Comparison of ENCODE assay signal across 23 cellular contexts in the genomic region with DNA sequence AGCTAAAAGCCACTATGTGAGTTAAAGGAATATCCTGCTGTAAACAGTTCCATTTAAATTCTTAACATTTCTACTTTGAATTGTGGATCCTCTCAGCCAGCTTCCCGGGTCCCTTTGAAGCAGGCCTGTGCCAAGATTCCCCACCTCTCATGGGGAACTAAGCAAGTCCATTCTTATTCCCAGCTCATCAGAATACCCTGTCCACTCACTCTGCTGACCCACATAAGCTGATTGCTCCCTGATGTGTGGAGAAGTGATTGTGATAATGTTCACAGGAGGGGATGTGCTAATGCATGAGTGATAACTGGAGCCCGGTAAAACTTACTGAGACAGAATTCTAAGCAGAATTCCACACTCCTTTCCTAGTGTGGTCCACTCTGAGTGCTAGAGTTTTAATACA.
DNase-seq lines count a peak whose midpoint lies in the region; ATAC-seq, FAIRE-seq and TF ChIP-seq lines count a peak whose summit lies in the region.
"Had no signal": no experiment of that assay in that cellular context is flagged by ENCODE, and none has a peak within 500 bp of the region (broad histone marks: within the 10 kb centered on the region; RNA-seq: fewer than 3 reads in every experiment).

No MANE protein-coding gene starts in this region.

- no peaks in the 10 kb centered on the region for H3K79me1 ChIP-seq in H1 (ENCODE audit: low read depth, low read length)

- no peak for FAIRE-seq in H1 (lab: Jason Lieb, UNC)
- FAIRE-seq: A549, D721Med, HepG2, K562 had no signal

- H3K18ac ChIP-seq in H1 (ENCODE audit: extremely low read depth, low read length) = no peak overlapping the region

- no peaks in the 10 kb centered on the region for H3K9me3 Mint-ChIP-seq in osteocyte (ENCODE audit: unreplicated experiment)

- H3K23ac ChIP-seq in H1 (ENCODE audit: insufficient read length) = no peak overlapping the region

- CTCF ChIA-PET in H1 (lab: Charles Lee; ENCODE audit: partially characterized antibody) = no interaction called here

- no peak for TF ChIP-seq RAD21 in H1 (IDR thresholded peaks at IDR 0.05 in 1 of 2, conservative IDR thresholded peaks at IDR 0.05 in 1 of 2; ENCODE audit: low read depth in 2 of 2, low read length in 2 of 2)

- H4K8ac ChIP-seq in H1 (ENCODE audit: extremely low read depth, insufficient read depth, low read length) = no peak overlapping the region

- peaks cover 2% of the 10 kb centered on the region for H3K27me3 Mint-ChIP-seq in osteocyte (ENCODE audit: unreplicated experiment)

- H3K4me1 ChIP-seq in NT2/D1 (ENCODE audit: insufficient read depth, insufficient read length) = no peaks in the 10 kb centered on the region
- H3K4me1 ChIP-seq in H1 (replicated peaks in 1 of 4; ENCODE audit: control insufficient read depth in 3 of 4, insufficient read depth in 4 of 4, low read length in 3 of 4) = peaks cover 0 to 4% (median 2%) of the 10 kb centered on the region in 4 experiments; a peak in 3 of 7 replicates
- H3K4me1 ChIP-seq: A549, Peyer's patch had no signal

- H3K27me3 ChIP-seq in NT2/D1 (ENCODE audit: insufficient read depth, insufficient read length) (no peaks in the 10 kb centered on the region), H1 (replicated peaks in 1 of 4; ENCODE audit: control insufficient read depth in 3 of 4, extremely low read depth in 1 of 4, insufficient read depth in 3 of 4, low read length in 3 of 4) (no peaks in the 10 kb centered on the region)
- H3K27me3 ChIP-seq: BE2C, MG63, Peyer's patch had no signal

- no peak overlapping the region for H3K56ac ChIP-seq in H1 (replicated peaks; ENCODE audit: insufficient read length, low read depth, low read length)

- H3K9ac ChIP-seq in NT2/D1 (ENCODE audit: insufficient read length, low read depth) = no peak overlapping the region
- H3K9ac ChIP-seq in H1 (replicated peaks in 1 of 4; ENCODE audit: extremely low read depth in 1 of 4, low read depth in 3 of 4, low read length in 3 of 4) = 0 out of 7 replicates have a peak overlapping the region, but pooled peaks of 2 of the 4 experiments have one; percentile 10 to 32

- no peak overlapping the region for H3K4me3 Mint-ChIP-seq in osteocyte (ENCODE audit: unreplicated experiment)

- no peak overlapping the region for H2AFZ ChIP-seq in H1 (ENCODE audit: low read length)

- no peak overlapping the region for H2BK20ac ChIP-seq in H1 (ENCODE audit: low read length)

- no peak overlapping the region for H3K27ac ChIP-seq in H1 (ENCODE audit: low read depth, low read length)
- H3K27ac ChIP-seq: A549, Peyer's patch had no signal

- no peak overlapping the region for H3K14ac ChIP-seq in H1 (ENCODE audit: insufficient read length)

- H3K36me3 ChIP-seq in NT2/D1 (ENCODE audit: insufficient read depth, insufficient read length, low read length) (no peaks in the 10 kb centered on the region), H1 (ENCODE audit: control insufficient read depth in 2 of 4, insufficient read depth in 4 of 4, low read length in 3 of 4) (no peaks in the 10 kb centered on the region)
- H3K36me3 ChIP-seq: BE2C, MG63, Peyer's patch had no signal

- H4K20me1 ChIP-seq in H1 (replicated peaks in 1 of 2; ENCODE audit: control insufficient read depth in 1 of 2, insufficient read depth in 2 of 2, low read length in 2 of 2) = no peaks in the 10 kb centered on the region

- H3K4me1 Mint-ChIP-seq in osteocyte (ENCODE audit: unreplicated experiment) = no peaks in the 10 kb centered on the region

- H3K27ac Mint-ChIP-seq in osteocyte (ENCODE audit: unreplicated experiment) = no peak overlapping the region

- no peak overlapping the region for H2BK120ac ChIP-seq in H1 (replicated peaks; ENCODE audit: low read depth, low read length)

- no peak overlapping the region for H4K91ac ChIP-seq in H1 (replicated peaks; ENCODE audit: insufficient read length, low read length)

- H3K4me3 ChIP-seq in NT2/D1 (ENCODE audit: insufficient read length, low read depth) = no peak overlapping the region
- H3K4me3 ChIP-seq in H1 (ENCODE audit: extremely low read depth in 1 of 4, insufficient read depth in 2 of 4, low read depth in 3 of 4, low read length in 4 of 4) = 0 out of 8 replicates have a peak overlapping the region, but pooled peaks of 1 of the 4 experiments have one; percentile 25
- H3K4me3 ChIP-seq: A549, K562, MG63, Peyer's patch had no signal

- H2BK12ac ChIP-seq in H1 (ENCODE audit: low read depth, low read length) = no peak overlapping the region

- TF ChIP-seq POLR2A in H1 (IDR thresholded peaks at IDR 0.05; ENCODE audit: control extremely low read depth in 1 of 2, low read depth in 2 of 2, low read length in 2 of 2) = no peak

- TF ChIP-seq EP300 in H1 (IDR thresholded peaks at IDR 0.05; ENCODE audit: borderline replicate concordance in 1 of 2, low read depth in 2 of 2, low read length in 2 of 2) = no peak

- POLR2A ChIA-PET in H1 (lab: Charles Lee; ENCODE audit: partially characterized antibody) = no interaction called here

- H2BK15ac ChIP-seq in H1 (ENCODE audit: low read length) = no peak overlapping the region

- no peaks in the 10 kb centered on the region for H3K79me2 ChIP-seq in H1 (ENCODE audit: control insufficient read depth in 1 of 2, insufficient read depth in 2 of 2, low read length in 2 of 2)

- H2AK5ac ChIP-seq in H1 (ENCODE audit: low read depth, low read length) = no peak overlapping the region

- H3K4ac ChIP-seq in H1 (replicated peaks; ENCODE audit: insufficient read length, low read depth, low read length) = no peak overlapping the region

- DNase-seq in ELF-1 (ENCODE audit: low read depth, low spot score) (peak; percentile 6), NT2/D1 (ENCODE audit: low read depth, low spot score) (peak; percentile 36), H1 (ENCODE audit: low read depth in 1 of 2, low spot score in 2 of 2) (peak in 1 of 2 experiments; percentile 3), islet precursor cell (peak; percentile 56), A172 (ENCODE audit: low spot score) (no peak), osteocyte (ENCODE audit: extremely low spot score, unreplicated experiment) (no peak)
- DNase-seq: BE2C; DMS53; EL; MG63; NCI-H1048; NCI-H1436; NCI-H187 treated with DMSO at 0.1 percent for 48 hours; NCI-H2227 treated with DMSO at 0.1 percent for 48 hours; NCI-H510A; NK-92 treated with Interleukin-12 subunit alpha and Interleukin-12 subunit beta, amount 100 ng/mL, for 24 hours; Peyer's patch had no signal

- no peaks in the 10 kb centered on the region for H3K9me3 ChIP-seq in NT2/D1 (ENCODE audit: insufficient read depth, low read length)
- H3K9me3 ChIP-seq in H1 (ENCODE audit: insufficient read depth in 2 of 2, low read depth in 1 of 2, low read length in 1 of 2) = peaks cover 0 to 3% of the 10 kb centered on the region in 2 experiments; a peak in 1 of 4 replicates
- H3K9me3 ChIP-seq: A549, BE2C, MG63, Peyer's patch had no signal

- WGBS in H1 (ENCODE audit: extremely low coverage in 1 of 2, insufficient coverage in 1 of 2, insufficient read length in 1 of 2, insufficient replicate concordance in 2 of 2, low coverage in 1 of 2, low lambda C conversion rate in 2 of 2, missing lambda C conversion rate in 1 of 2), 2 experiments = 38% methylated on average over 2 of the region's 2 CpGs; no CpG with 5 or more reads in 1 of the 2 experiments

- no peaks in the 10 kb centered on the region for H3K23me2 ChIP-seq in H1 (ENCODE audit: low read depth, low read length)

- ATAC-seq in GM18861 (IDR thresholded peaks at IDR 0.05; ENCODE audit: unreplicated experiment) (no peak), HG02571 (IDR thresholded peaks at IDR 0.05; ENCODE audit: unreplicated experiment) (no peak)
- ATAC-seq: A549, HepG2, K562 had no signal

- H2BK5ac ChIP-seq in H1 (ENCODE audit: low read depth, low read length) = no peak overlapping the region

- no peak overlapping the region for H4K5ac ChIP-seq in H1 (ENCODE audit: insufficient read length, low read depth, low read length)

- H3K36me3 Mint-ChIP-seq in osteocyte (ENCODE audit: unreplicated experiment) = no peaks in the 10 kb centered on the region

- peak overlapping the region; percentile 2 to 38; a peak in 3 of 4 replicates for H3K4me2 ChIP-seq in H1 (ENCODE audit: insufficient read depth in 1 of 2, low read depth in 2 of 2, low read length in 2 of 2)
- H3K4me2 ChIP-seq: A549 had no signal

- TF ChIP-seq CTCF in H1 (IDR thresholded peaks at IDR 0.05; ENCODE audit: control extremely low read depth in 1 of 3, insufficient read depth in 1 of 3, low read depth in 1 of 3, low read length in 3 of 3) = no peak
- TF ChIP-seq CTCF in osteocyte (IDR thresholded peaks at IDR 0.05) = no peak

TF ChIP-seq in H1, 55 proteins besides CTCF, POLR2A, EP300 and RAD21:
- no peak for TF ChIP-seq SIRT6 (IDR thresholded peaks at IDR 0.05; ENCODE audit: low read length)
- TF ChIP-seq NANOG (IDR thresholded peaks at IDR 0.05; ENCODE audit: insufficient read depth, low read depth, low read length, poor library complexity, severe bottlenecking) = peak; percentile 55
- TF ChIP-seq SP1 (IDR thresholded peaks at IDR 0.05; ENCODE audit: low read depth, low read length) = 0 out of 2 replicates have a peak, but pooled peaks have one; percentile 7

Comparison
In these comparisons a context has a peak if more than half of its experiments do, and no peak if none do; other contexts are left out.
1. DNase-seq: peak in ELF-1 (single experiment), NT2/D1 (single experiment) and islet precursor cell (single experiment); none in A172 (single experiment) and osteocyte (single experiment).